17 cellular contexts compared by ENCODE assay signal in genomic region chr2:106296182-106296815, GRCh38.
A peak's percentile ranks its signal among the peaks of the same experiment; 100 is the strongest.
DNase-seq lines count a peak whose midpoint lies in the region; ATAC-seq, FAIRE-seq and TF ChIP-seq lines count a peak whose summit lies in the region.
"Had no signal": no experiment of that assay in that cellular context is flagged by ENCODE, and none has a peak within 500 bp of the region (broad histone marks: within the 10 kb centered on the region; RNA-seq: fewer than 3 reads in every experiment).

No MANE protein-coding gene starts in this region.

- no peaks in the 10 kb centered on the region for H3K36me3 ChIP-seq in GM23338 (ENCODE audit: insufficient read depth)
- no peaks in the 10 kb centered on the region for H3K36me3 ChIP-seq in GM12878 (ENCODE audit: control insufficient read depth in 2 of 2, insufficient read depth in 2 of 2, low read length in 1 of 2)

- peaks cover 5% of the 10 kb centered on the region for H3K27me3 Mint-ChIP-seq in activated CD4-positive, alpha-beta memory T cell treated with anti-CD3 and anti-CD28 coated beads, Interleukin-2, amount 10 ng/mL, durations not matched to agents 7 days and 5 days
- peaks cover 1% of the 10 kb centered on the region for H3K27me3 Mint-ChIP-seq in activated CD4-positive, alpha-beta memory T cell treated with anti-CD3 and anti-CD28 coated beads for 36 hours
- H3K27me3 Mint-ChIP-seq in GM23338 (ENCODE audit: insufficient read depth, low read depth, poor library complexity) (no peaks in the 10 kb centered on the region), T-cell (peaks cover 3 to 10% of the 10 kb centered on the region in 2 donors)
- peaks cover 32% of the 10 kb centered on the region for H3K27me3 Mint-ChIP-seq in stimulated activated memory B cell treated with anti-CD40 and anti-IgM and Interleukin-4, amounts not matched to agents 10 μg/mL and 1 μg/mL and 100 μg/mL, for 72 hours
- peaks cover 1% of the 10 kb centered on the region for H3K27me3 Mint-ChIP-seq in activated naive CD8-positive, alpha-beta T cell treated with anti-CD3 and anti-CD28 coated beads, Interleukin-2, amount 50 U/mL, for 24 hours

- POLR2A ChIA-PET in activated CD4-positive, alpha-beta memory T cell treated with anti-CD3 and anti-CD28 coated beads, Interleukin-2, amount 10 ng/mL, durations not matched to agents 7 days and 5 days (lab: Charles Lee) = no interaction called here
- POLR2A ChIA-PET in activated CD4-positive, alpha-beta memory T cell treated with anti-CD3 and anti-CD28 coated beads for 36 hours (lab: Charles Lee) = no interaction called here
- POLR2A ChIA-PET in GM12878 (lab: Charles Lee) (no interaction called here), T-cell (lab: Charles Lee) (no interaction called here)

- no peak overlapping the region for H3K9ac ChIP-seq in GM12878 (ENCODE audit: control insufficient read depth, insufficient read depth, low read length)

- no peak for TF ChIP-seq RAD21 in GM12878 (IDR thresholded peaks at IDR 0.05; ENCODE audit: insufficient read depth, low read depth, low read length)

- no peak overlapping the region for H3K4me2 ChIP-seq in GM23338
- no peak overlapping the region for H3K4me2 ChIP-seq in GM12878 (ENCODE audit: control insufficient read depth, insufficient read depth)

- H3K27ac Mint-ChIP-seq in activated CD4-positive, alpha-beta memory T cell treated with anti-CD3 and anti-CD28 coated beads, Interleukin-2, amount 10 ng/mL, durations not matched to agents 7 days and 5 days = no peak overlapping the region
- H3K27ac Mint-ChIP-seq in activated CD4-positive, alpha-beta memory T cell treated with anti-CD3 and anti-CD28 coated beads for 36 hours = no peak overlapping the region
- no peak overlapping the region for H3K27ac Mint-ChIP-seq in GM23338
- H3K27ac Mint-ChIP-seq in stimulated activated memory B cell treated with anti-CD40 and anti-IgM and Interleukin-4, amounts not matched to agents 10 μg/mL and 1 μg/mL and 100 μg/mL, for 72 hours = no peak overlapping the region
- no peak overlapping the region for H3K27ac Mint-ChIP-seq in T-cell
- no peak overlapping the region for H3K27ac Mint-ChIP-seq in activated naive CD8-positive, alpha-beta T cell treated with anti-CD3 and anti-CD28 coated beads, Interleukin-2, amount 50 U/mL, for 24 hours
- H3K27ac Mint-ChIP-seq: H9 had no signal

- TF ChIP-seq EP300 in GM12878 (IDR thresholded peaks at IDR 0.05; ENCODE audit: borderline replicate concordance in 1 of 2, control insufficient read depth in 1 of 2, low read depth in 2 of 2, low read length in 2 of 2) = no peak

- no peaks in the 10 kb centered on the region for H4K20me1 ChIP-seq in GM23338 (replicated peaks; ENCODE audit: insufficient read depth)
- no peaks in the 10 kb centered on the region for H4K20me1 ChIP-seq in GM12878 (ENCODE audit: control insufficient read depth, insufficient read depth)

- 46% methylated on average over 8 of the region's 8 CpGs for WGBS in GM12878 (ENCODE audit: insufficient coverage, insufficient replicate concordance, low lambda C conversion rate, missing lambda C conversion rate)

- ATAC-seq in GM23338 (no peak), GM12878 (peak; percentile 28; the same call in 2 of the 3 replicates), HG02763 (IDR thresholded peaks at IDR 0.05; ENCODE audit: unreplicated experiment) (no peak), T-cell (replicated peaks in 1 of 4) (no peak)
- ATAC-seq in stimulated activated memory B cell treated with anti-CD40 and anti-IgM and Interleukin-4, amounts not matched to agents 10 μg/mL and 1 μg/mL and 100 μg/mL, for 72 hours = no peak
- no peak for ATAC-seq in activated naive CD8-positive, alpha-beta T cell treated with anti-CD3 and anti-CD28 coated beads, Interleukin-2, amount 50 U/mL, for 24 hours

- H3K4me3 Mint-ChIP-seq in activated CD4-positive, alpha-beta memory T cell treated with anti-CD3 and anti-CD28 coated beads, Interleukin-2, amount 10 ng/mL, durations not matched to agents 7 days and 5 days = peak overlapping the region; percentile 42
- no peak overlapping the region for H3K4me3 Mint-ChIP-seq in activated CD4-positive, alpha-beta memory T cell treated with anti-CD3 and anti-CD28 coated beads for 36 hours
- H3K4me3 Mint-ChIP-seq in GM23338 (no peak overlapping the region), T-cell (no peak overlapping the region)
- no peak overlapping the region for H3K4me3 Mint-ChIP-seq in stimulated activated memory B cell treated with anti-CD40 and anti-IgM and Interleukin-4, amounts not matched to agents 10 μg/mL and 1 μg/mL and 100 μg/mL, for 72 hours
- no peak overlapping the region for H3K4me3 Mint-ChIP-seq in activated naive CD8-positive, alpha-beta T cell treated with anti-CD3 and anti-CD28 coated beads, Interleukin-2, amount 50 U/mL, for 24 hours
- H3K4me3 Mint-ChIP-seq: CD4-positive, CD25-positive, alpha-beta regulatory T cell; H9 had no signal

- TF ChIP-seq POLR2A in GM12878 (IDR thresholded peaks at IDR 0.05; ENCODE audit: low read depth, low read length) = no peak

- H3K79me2 ChIP-seq in GM23338 (replicated peaks; ENCODE audit: insufficient read depth) (no peaks in the 10 kb centered on the region), GM12878 (ENCODE audit: control insufficient read depth, insufficient read depth, low read length) (no peaks in the 10 kb centered on the region)

- BruUV-seq in GM12878 (replicated peaks; lab: Mats Ljungman, UMichigan) = no TSS peak

- no peaks in the 10 kb centered on the region for H3K4me1 ChIP-seq in GM23338 (ENCODE audit: insufficient read depth)
- no peaks in the 10 kb centered on the region for H3K4me1 ChIP-seq in GM12878 (ENCODE audit: control insufficient read depth, insufficient read depth, low read length)

- no peaks in the 10 kb centered on the region for H3K9me3 Mint-ChIP-seq in activated CD4-positive, alpha-beta memory T cell treated with anti-CD3 and anti-CD28 coated beads, Interleukin-2, amount 10 ng/mL, durations not matched to agents 7 days and 5 days
- H3K9me3 Mint-ChIP-seq in activated CD4-positive, alpha-beta memory T cell treated with anti-CD3 and anti-CD28 coated beads for 36 hours = no peaks in the 10 kb centered on the region
- H3K9me3 Mint-ChIP-seq in GM23338 = no peaks in the 10 kb centered on the region; the same call in 2 of the 3 replicates
- no peaks in the 10 kb centered on the region for H3K9me3 Mint-ChIP-seq in stimulated activated memory B cell treated with anti-CD40 and anti-IgM and Interleukin-4, amounts not matched to agents 10 μg/mL and 1 μg/mL and 100 μg/mL, for 72 hours
- H3K9me3 Mint-ChIP-seq in T-cell = no peaks in the 10 kb centered on the region
- H3K9me3 Mint-ChIP-seq in activated naive CD8-positive, alpha-beta T cell treated with anti-CD3 and anti-CD28 coated beads, Interleukin-2, amount 50 U/mL, for 24 hours = no peaks in the 10 kb centered on the region
- H3K9me3 Mint-ChIP-seq: H9 had no signal

- RAD21 ChIA-PET in GM12878 (lab: Charles Lee; ENCODE audit: unreplicated experiment) = no interaction called here

- H3K27ac ChIP-seq in GM23338 (ENCODE audit: low read depth) (no peak overlapping the region), GM12878 (ENCODE audit: control insufficient read depth, insufficient read depth) (no peak overlapping the region)

- DNase-seq in activated CD4-positive, alpha-beta memory T cell treated with anti-CD3 and anti-CD28 coated beads, Interleukin-2, amount 10 ng/mL, durations not matched to agents 7 days and 5 days = no peak
- DNase-seq in activated CD4-positive, alpha-beta memory T cell treated with anti-CD3 and anti-CD28 coated beads for 36 hours = no peak
- DNase-seq in GM23338 (ENCODE audit: low spot score) (no peak), GM12878 (ENCODE audit: low read depth, low spot score) (no peak), T-cell (no peak)
- no peak for DNase-seq in activated naive CD8-positive, alpha-beta T cell treated with anti-CD3 and anti-CD28 coated beads, Interleukin-2, amount 50 U/mL, for 24 hours
- DNase-seq: 8988T; CD4-positive, CD25-positive, alpha-beta regulatory T cell; DMS79; H9; NCI-H1436 treated with DMSO at 0.1 percent for 48 hours; NCI-H2081 treated with DMSO at 0.1 percent for 48 hours; NCI-H226; NCI-H526; T-helper 1 cell had no signal

- H3K27me3 ChIP-seq in GM23338 (ENCODE audit: insufficient read depth) (no peaks in the 10 kb centered on the region), GM12878 (replicated peaks in 1 of 2; ENCODE audit: control insufficient read depth in 2 of 2, insufficient read depth in 2 of 2, low read length in 1 of 2) (no peaks in the 10 kb centered on the region)

- intact Hi-C loops in activated CD4-positive, alpha-beta memory T cell treated with anti-CD3 and anti-CD28 coated beads for 36 hours (cut with micrococcal nuclease) = no loop called here
- intact Hi-C loops in GM12878 (cut with micrococcal nuclease; ENCODE audit: unreplicated experiment) = no loop called here

- H3F3A ChIP-seq in GM23338 (replicated peaks; ENCODE audit: low read depth) = no peaks in the 10 kb centered on the region

- peaks cover 5% of the 10 kb centered on the region for H3K4me1 Mint-ChIP-seq in activated CD4-positive, alpha-beta memory T cell treated with anti-CD3 and anti-CD28 coated beads, Interleukin-2, amount 10 ng/mL, durations not matched to agents 7 days and 5 days
- no peaks in the 10 kb centered on the region for H3K4me1 Mint-ChIP-seq in activated CD4-positive, alpha-beta memory T cell treated with anti-CD3 and anti-CD28 coated beads for 36 hours (ENCODE audit: low read depth)
- H3K4me1 Mint-ChIP-seq in GM23338 = no peaks in the 10 kb centered on the region
- H3K4me1 Mint-ChIP-seq in stimulated activated memory B cell treated with anti-CD40 and anti-IgM and Interleukin-4, amounts not matched to agents 10 μg/mL and 1 μg/mL and 100 μg/mL, for 72 hours = no peaks in the 10 kb centered on the region
- no peaks in the 10 kb centered on the region for H3K4me1 Mint-ChIP-seq in T-cell
- H3K4me1 Mint-ChIP-seq in activated naive CD8-positive, alpha-beta T cell treated with anti-CD3 and anti-CD28 coated beads, Interleukin-2, amount 50 U/mL, for 24 hours = no peaks in the 10 kb centered on the region
- H3K4me1 Mint-ChIP-seq: CD4-positive, CD25-positive, alpha-beta regulatory T cell had no signal

- SMC1A ChIA-PET in GM12878 (lab: Charles Lee; ENCODE audit: uncharacterized antibody, unreplicated experiment) = no interaction called here

- CTCF ChIA-PET in activated CD4-positive, alpha-beta memory T cell treated with anti-CD3 and anti-CD28 coated beads, Interleukin-2, amount 10 ng/mL, durations not matched to agents 7 days and 5 days (lab: Charles Lee) = no interaction called here
- CTCF ChIA-PET in activated CD4-positive, alpha-beta memory T cell treated with anti-CD3 and anti-CD28 coated beads for 36 hours (lab: Charles Lee) = no interaction called here
- CTCF ChIA-PET in GM12878 (lab: Yijun Ruan, JAX) = no interaction called here
- CTCF ChIA-PET in T-cell (lab: Charles Lee) = no interaction called here

- H3K4me3 ChIP-seq in GM23338 (no peak overlapping the region), GM12878 (peak overlapping the region; percentile 7; the same call in 1 of the 2 replicates)

- in situ Hi-C loops in GM12878 (cut with MboI) = no loop called here

- no peaks in the 10 kb centered on the region for H3K9me3 ChIP-seq in GM12878 (replicated peaks; ENCODE audit: control insufficient read depth, insufficient read depth, low read length)

- FAIRE-seq in GM12878 (lab: Jason Lieb, UNC) = no peak

- H2AFZ ChIP-seq in GM23338 = peak overlapping the region; percentile 56; the same call in 1 of the 2 replicates
- peak overlapping the region; percentile 58; the same call in 1 of the 2 replicates for H2AFZ ChIP-seq in GM12878 (ENCODE audit: control insufficient read depth, low read depth, low read length)

- H3K36me3 Mint-ChIP-seq in activated CD4-positive, alpha-beta memory T cell treated with anti-CD3 and anti-CD28 coated beads, Interleukin-2, amount 10 ng/mL, durations not matched to agents 7 days and 5 days (ENCODE audit: low read depth) = no peaks in the 10 kb centered on the region
- H3K36me3 Mint-ChIP-seq in activated CD4-positive, alpha-beta memory T cell treated with anti-CD3 and anti-CD28 coated beads for 36 hours = no peaks in the 10 kb centered on the region
- no peaks in the 10 kb centered on the region for H3K36me3 Mint-ChIP-seq in GM23338 (ENCODE audit: low read depth)
- no peaks in the 10 kb centered on the region for H3K36me3 Mint-ChIP-seq in stimulated activated memory B cell treated with anti-CD40 and anti-IgM and Interleukin-4, amounts not matched to agents 10 μg/mL and 1 μg/mL and 100 μg/mL, for 72 hours
- no peaks in the 10 kb centered on the region for H3K36me3 Mint-ChIP-seq in T-cell
- no peaks in the 10 kb centered on the region for H3K36me3 Mint-ChIP-seq in activated naive CD8-positive, alpha-beta T cell treated with anti-CD3 and anti-CD28 coated beads, Interleukin-2, amount 50 U/mL, for 24 hours (ENCODE audit: low read depth)
- H3K36me3 Mint-ChIP-seq: CD4-positive, CD25-positive, alpha-beta regulatory T cell had no signal

- TF ChIP-seq CTCF in GM23338 (conservative IDR thresholded peaks at IDR 0.05; ENCODE audit: low read depth in 2 of 2) (no peak), GM12878 (IDR thresholded peaks at IDR 0.05 in 2 of 3, conservative IDR thresholded peaks at IDR 0.05 in 1 of 3; ENCODE audit: control insufficient read depth in 2 of 3, extremely low read depth in 1 of 3, insufficient read depth in 1 of 3, low read depth in 3 of 3, low read length in 3 of 3) (no peak)

- no peaks in the 10 kb centered on the region for H3K9me2 ChIP-seq in GM23338 (ENCODE audit: insufficient read depth)
